Comparison of ENCODE assay signal across 1 cellular context in the genomic region with DNA sequence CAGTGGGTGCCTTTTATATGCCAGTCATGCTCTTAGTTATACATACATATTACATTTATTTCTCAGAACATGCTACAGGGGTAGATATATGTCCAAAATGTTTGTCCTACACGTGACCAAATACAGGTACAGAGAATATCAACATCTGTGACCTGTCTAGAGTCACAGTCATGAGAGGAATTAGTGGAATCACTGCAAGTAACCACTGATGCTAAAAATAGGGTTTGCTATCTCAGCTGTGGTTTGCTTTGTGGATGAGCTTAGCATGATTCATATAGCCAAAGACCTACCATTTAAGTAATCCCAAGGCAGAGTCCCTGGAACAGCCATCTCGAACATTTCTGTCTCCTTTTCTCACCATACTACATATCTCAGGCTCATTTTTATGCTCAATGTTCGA.
TF ChIP-seq lines count a peak whose summit lies in the region.

No MANE protein-coding gene starts in this region.

TF ChIP-seq in WTC11, 78 proteins besides CTCF, POLR2A, EP300 and RAD21:
- TF ChIP-seq, protein P1, sequence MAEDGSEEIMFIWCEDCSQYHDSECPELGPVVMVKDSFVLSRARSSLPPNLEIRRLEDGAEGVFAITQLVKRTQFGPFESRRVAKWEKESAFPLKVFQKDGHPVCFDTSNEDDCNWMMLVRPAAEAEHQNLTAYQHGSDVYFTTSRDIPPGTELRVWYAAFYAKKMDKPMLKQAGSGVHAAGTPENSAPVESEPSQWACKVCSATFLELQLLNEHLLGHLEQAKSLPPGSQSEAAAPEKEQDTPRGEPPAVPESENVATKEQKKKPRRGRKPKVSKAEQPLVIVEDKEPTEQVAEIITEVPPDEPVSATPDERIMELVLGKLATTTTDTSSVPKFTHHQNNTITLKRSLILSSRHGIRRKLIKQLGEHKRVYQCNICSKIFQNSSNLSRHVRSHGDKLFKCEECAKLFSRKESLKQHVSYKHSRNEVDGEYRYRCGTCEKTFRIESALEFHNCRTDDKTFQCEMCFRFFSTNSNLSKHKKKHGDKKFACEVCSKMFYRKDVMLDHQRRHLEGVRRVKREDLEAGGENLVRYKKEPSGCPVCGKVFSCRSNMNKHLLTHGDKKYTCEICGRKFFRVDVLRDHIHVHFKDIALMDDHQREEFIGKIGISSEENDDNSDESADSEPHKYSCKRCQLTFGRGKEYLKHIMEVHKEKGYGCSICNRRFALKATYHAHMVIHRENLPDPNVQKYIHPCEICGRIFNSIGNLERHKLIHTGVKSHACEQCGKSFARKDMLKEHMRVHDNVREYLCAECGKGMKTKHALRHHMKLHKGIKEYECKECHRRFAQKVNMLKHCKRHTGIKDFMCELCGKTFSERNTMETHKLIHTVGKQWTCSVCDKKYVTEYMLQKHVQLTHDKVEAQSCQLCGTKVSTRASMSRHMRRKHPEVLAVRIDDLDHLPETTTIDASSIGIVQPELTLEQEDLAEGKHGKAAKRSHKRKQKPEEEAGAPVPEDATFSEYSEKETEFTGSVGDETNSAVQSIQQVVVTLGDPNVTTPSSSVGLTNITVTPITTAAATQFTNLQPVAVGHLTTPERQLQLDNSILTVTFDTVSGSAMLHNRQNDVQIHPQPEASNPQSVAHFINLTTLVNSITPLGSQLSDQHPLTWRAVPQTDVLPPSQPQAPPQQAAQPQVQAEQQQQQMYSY (CRISPR knock-in tag; IDR thresholded peaks at IDR 0.05) = no peak
- TF ChIP-seq ZSCAN18 (CRISPR knock-in tag; IDR thresholded peaks at IDR 0.05) = no peak
- no peak for TF ChIP-seq ZNF423 (CRISPR knock-in tag; IDR thresholded peaks at IDR 0.05)
- no peak for TF ChIP-seq STAT6 (CRISPR knock-in tag; conservative IDR thresholded peaks at IDR 0.05; ENCODE audit: low read depth)
- TF ChIP-seq NFYB (CRISPR knock-in tag; conservative IDR thresholded peaks at IDR 0.05; ENCODE audit: low read depth) = no peak
- no peak for TF ChIP-seq ESRRA (CRISPR knock-in tag; IDR thresholded peaks at IDR 0.05; ENCODE audit: borderline replicate concordance)
- TF ChIP-seq HMGA2 (CRISPR knock-in tag; IDR thresholded peaks at IDR 0.05) = no peak
